ENCODE assay signal across 19 cellular contexts in the genomic region with DNA sequence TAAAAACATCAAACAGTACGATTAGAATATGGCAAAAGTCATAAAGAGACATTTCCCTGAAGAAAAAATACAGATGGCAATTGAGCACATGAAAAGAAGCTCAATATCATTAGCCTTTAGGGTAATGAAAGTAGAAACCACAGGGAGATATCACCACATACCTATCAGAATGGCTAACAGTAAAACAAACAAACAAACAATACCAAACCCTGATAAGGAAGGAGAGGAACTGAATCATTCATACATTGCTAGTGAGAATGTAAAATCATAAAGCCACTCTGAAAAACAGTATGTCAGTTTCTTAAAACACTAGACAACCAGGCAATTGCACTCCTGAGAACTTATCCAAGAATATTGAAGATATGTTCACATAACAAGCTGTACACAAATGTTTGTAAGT.
"Had no signal": no experiment of that assay in that cellular context is flagged by ENCODE, and none has a peak within 500 bp of the region (broad histone marks: within the 10 kb centered on the region; RNA-seq: fewer than 3 reads in every experiment).

No MANE protein-coding gene starts in this region.

- H2AFZ ChIP-seq: neural progenitor cell had no signal

- H3K9me3 ChIP-seq: ascending aorta, pancreas, sigmoid colon, thoracic aorta had no signal

- H3K4me2 ChIP-seq: neural progenitor cell had no signal

- ATAC-seq: effector memory CD8-positive, alpha-beta T cell; left lobe of liver; pancreas; T-cell had no signal

- FAIRE-seq: keratinocyte, pancreas had no signal

- H3K9ac ChIP-seq: neural progenitor cell had no signal

- H3K4me3 ChIP-seq: ascending aorta, coronary artery, neural progenitor cell, pancreas, sigmoid colon, thoracic aorta had no signal

- H3K4me1 ChIP-seq: ascending aorta, neural progenitor cell, pancreas, sigmoid colon had no signal

- H3K27me3 ChIP-seq: ascending aorta, neural progenitor cell, pancreas, sigmoid colon had no signal

- H3K27ac ChIP-seq: ascending aorta, coronary artery, neural progenitor cell, pancreas, sigmoid colon, thoracic aorta had no signal

- H3K36me3 ChIP-seq: ascending aorta, neural progenitor cell, pancreas, sigmoid colon, thoracic aorta had no signal

- DNase-seq: activated CD4-positive, CD25-positive, alpha-beta regulatory T cell treated with anti-CD3 and anti-CD28 coated beads, Interleukin-2, amount 50 U/mL, for 72 hours; activated naive CD4-positive, alpha-beta T cell; activated naive CD8-positive, alpha-beta T cell treated with anti-CD3 and anti-CD28 coated beads, Interleukin-2, amount 10 ng/mL, durations not matched to agents 7 days and 5 days; central memory CD4-positive, alpha-beta T cell; effector memory CD8-positive, alpha-beta T cell; erythroblast; naive B cell; pancreas; sigmoid colon; stimulated activated CD4-positive, alpha-beta T cell treated with anti-CD3 and anti-CD28 coated beads, Interleukin-12 subunit alpha, Interleukin-12 subunit beta, amount 100 ng/mL, for 4 hours; stimulated activated CD4-positive, alpha-beta T cell treated with anti-CD3 and anti-CD28 coated beads, Interleukin-2, amount 100 ng/mL, for 24 hours; T-cell; T1000 had no signal
